30 cellular contexts compared by ENCODE assay signal in genomic region chr3:77869423-77869822, GRCh38.
"Had no signal": no experiment of that assay in that cellular context is flagged by ENCODE, and none has a peak within 500 bp of the region (broad histone marks: within the 10 kb centered on the region; RNA-seq: fewer than 3 reads in every experiment).

No MANE protein-coding gene starts in this region.

- H3K27me3 ChIP-seq: neural progenitor cell, ovary, spleen, stomach, testis, tibial artery, transverse colon, upper lobe of right lung, uterus had no signal

- H3K4me3 Mint-ChIP-seq: naive thymus-derived CD4-positive, alpha-beta T cell; natural killer cell; nephron; neural progenitor cell; stimulated activated memory B cell treated with anti-CD40 and anti-IgM and Interleukin-4, amounts not matched to agents 10 μg/mL and 1 μg/mL and 100 μg/mL, for 72 hours; stimulated activated naive CD8-positive, alpha-beta T cell treated with anti-CD3 and anti-CD28 coated beads, Interleukin-15, Interleukin-2, amounts not matched to agents 100 ng/mL and 50 ng/mL, for 24 hours; type B pancreatic cell had no signal

- H3K9me3 ChIP-seq: ovary, psoas muscle, stomach, testis, tibial artery, transverse colon, upper lobe of right lung, uterus had no signal

- H3K27me3 Mint-ChIP-seq: naive thymus-derived CD4-positive, alpha-beta T cell; progenitor cell of endocrine pancreas; stimulated activated memory B cell treated with anti-CD40 and anti-IgM and Interleukin-4, amounts not matched to agents 10 μg/mL and 1 μg/mL and 100 μg/mL, for 72 hours; stimulated activated naive CD8-positive, alpha-beta T cell treated with anti-CD3 and anti-CD28 coated beads, Interleukin-15, Interleukin-2, amounts not matched to agents 100 ng/mL and 50 ng/mL, for 24 hours; type B pancreatic cell had no signal

- H3K9ac ChIP-seq: neural progenitor cell, parathyroid adenoma had no signal

- H3K79me2 ChIP-seq: parathyroid adenoma had no signal

- H3K4me1 Mint-ChIP-seq: natural killer cell; neural progenitor cell; stimulated activated memory B cell treated with anti-CD40 and anti-IgM and Interleukin-4, amounts not matched to agents 10 μg/mL and 1 μg/mL and 100 μg/mL, for 72 hours had no signal

- H3K9me3 Mint-ChIP-seq: type B pancreatic cell had no signal

- H3K4me1 ChIP-seq: neural progenitor cell, parathyroid adenoma, psoas muscle, spleen, stomach, testis, tibial artery, transverse colon, upper lobe of right lung, uterus had no signal

- H2AFZ ChIP-seq: neural progenitor cell, parathyroid adenoma had no signal

- H3K27ac Mint-ChIP-seq: naive thymus-derived CD4-positive, alpha-beta T cell; natural killer cell; nephron; neural progenitor cell; progenitor cell of endocrine pancreas; stimulated activated memory B cell treated with anti-CD40 and anti-IgM and Interleukin-4, amounts not matched to agents 10 μg/mL and 1 μg/mL and 100 μg/mL, for 72 hours; stimulated activated naive CD8-positive, alpha-beta T cell treated with anti-CD3 and anti-CD28 coated beads, Interleukin-15, Interleukin-2, amounts not matched to agents 100 ng/mL and 50 ng/mL, for 24 hours; type B pancreatic cell had no signal

- H3K36me3 Mint-ChIP-seq: natural killer cell; neural progenitor cell; stimulated activated memory B cell treated with anti-CD40 and anti-IgM and Interleukin-4, amounts not matched to agents 10 μg/mL and 1 μg/mL and 100 μg/mL, for 72 hours had no signal

- H3K4me3 ChIP-seq: neural progenitor cell, ovary, psoas muscle, skin epidermis, smooth muscle cell, spleen, stomach, testis, tibial artery, transverse colon, upper lobe of right lung, uterus had no signal

- H3K36me3 ChIP-seq: neural progenitor cell, ovary, spleen, stomach, tibial artery, transverse colon, upper lobe of right lung, uterus had no signal

- DNase-seq: naive thymus-derived CD4-positive, alpha-beta T cell; natural killer cell; occipital lobe; ovary; posterior cingulate gyrus; psoas muscle; right cardiac atrium; spleen; stimulated activated CD4-positive, alpha-beta T cell treated with anti-CD3 and anti-CD28 coated beads, Interleukin-12 subunit alpha, Interleukin-12 subunit beta, amount 100 ng/mL, for 4 hours; stimulated activated CD4-positive, alpha-beta T cell treated with anti-CD3 and anti-CD28 coated beads, Interleukin-1b, Interleukin-23, amount 100 ng/mL, for 48 hours; stimulated activated CD4-positive, alpha-beta T cell treated with anti-CD3 and anti-CD28 coated beads, Interleukin-4, amount 100 ng/mL, for 1 hour; stimulated activated CD4-positive, alpha-beta T cell treated with anti-CD3 and anti-CD28 coated beads, Interleukin-4, amount 100 ng/mL, for 4 hours; stimulated activated CD8-positive, alpha-beta memory T cell treated with anti-CD3 and anti-CD28 coated beads, Interleukin-4, amount 100 ng/mL, for 48 hours; stimulated activated naive CD4-positive, alpha-beta T cell treated with Interleukin-2 at 50 U/mL for 16 hours; stomach; testis; tibial artery; transverse colon; upper lobe of right lung; uterus had no signal

- H3K27ac ChIP-seq: neural progenitor cell, ovary, parathyroid adenoma, psoas muscle, spleen, stomach, testis, tibial artery, transverse colon, upper lobe of right lung, uterus had no signal

- H3K4me2 ChIP-seq: neural progenitor cell, smooth muscle cell had no signal

- ATAC-seq: naive thymus-derived CD4-positive, alpha-beta T cell; natural killer cell; psoas muscle; right cardiac atrium; sciatic nerve; stimulated activated memory B cell treated with anti-CD40 and anti-IgM and Interleukin-4, amounts not matched to agents 10 μg/mL and 1 μg/mL and 100 μg/mL, for 72 hours; upper lobe of right lung had no signal
